ENCODE assay signal across 18 cellular contexts in genomic region chr5:67799732-67800234, GRCh38.
A peak's percentile ranks its signal among the peaks of the same experiment; 100 is the strongest.
DNase-seq lines count a peak whose midpoint lies in the region; ATAC-seq and TF ChIP-seq lines count a peak whose summit lies in the region.
"Had no signal": no experiment of that assay in that cellular context is flagged by ENCODE, and none has a peak within 500 bp of the region (broad histone marks: within the 10 kb centered on the region; RNA-seq: fewer than 3 reads in every experiment).

No MANE protein-coding gene starts in this region.

- intact Hi-C loops in mucosa of descending colon (cut with DNase I, micrococcal nuclease), result no loop called here
- intact Hi-C loops in transverse colon (cut with DNase I; ENCODE audit: low total_unique reads), result no loop called here

- TF ChIP-seq EP300 in transverse colon (IDR thresholded peaks at IDR 0.05; ENCODE audit: low read depth), result no peak

- TF ChIP-seq POLR2A in transverse colon (IDR thresholded peaks at IDR 0.05), result no peak

- H3K79me2 ChIP-seq in hepatocyte, result no peaks in the 10 kb centered on the region

- no peaks in the 10 kb centered on the region for H3K4me1 ChIP-seq in mucosa of descending colon (ENCODE audit: low read depth)
- peaks cover 0 to 4% (median 0%) of the 10 kb centered on the region in 4 donors for H3K4me1 ChIP-seq in transverse colon
- H3K4me1 ChIP-seq in hepatocyte (ENCODE audit: insufficient read depth), result no peaks in the 10 kb centered on the region

- peak; percentile 20 for DNase-seq in RPMI7951 (ENCODE audit: low read depth)
- peak; percentile 42 for DNase-seq in fibroblast of the conjunctiva (ENCODE audit: low read depth)
- DNase-seq in mucosa of descending colon, result no peak
- DNase-seq in transverse colon, result no peak
- no peak for DNase-seq in GM19238 (ENCODE audit: insufficient read length, low spot score)
- no peak for DNase-seq in hepatocyte (ENCODE audit: low spot score)
- DNase-seq: activated CD4-positive, alpha-beta T cell treated with anti-CD3 and anti-CD28 coated beads, Interleukin-2, amount 50 U/mL, for 48 hours; GOT3; NCI-H1694 treated with DMSO at 0.1 percent for 48 hours; NCI-H748 treated with DMSO at 0.1 percent for 48 hours; stimulated activated CD4-positive, alpha-beta T cell treated with anti-CD3 and anti-CD28 coated beads, Interleukin-1b, Interleukin-23, amount 100 ng/mL, for 48 hours; T1000 had no signal

- H3K4me3 ChIP-seq in mucosa of descending colon (no peak overlapping the region), transverse colon (no peak overlapping the region), hepatocyte (no peak overlapping the region)

- H3K27me3 ChIP-seq in transverse colon (no peaks in the 10 kb centered on the region), hepatocyte (no peaks in the 10 kb centered on the region)
- H3K27me3 ChIP-seq: neutrophil had no signal

- H3K27ac ChIP-seq in transverse colon (peak overlapping the region; percentile 35 to 70 (median 50)), hepatocyte (no peak overlapping the region)
- H3K27ac ChIP-seq: KMS-11, neutrophil had no signal

- ATAC-seq in mucosa of descending colon, result peak; percentile 25
- no peak for ATAC-seq in GM18873 (IDR thresholded peaks at IDR 0.05; ENCODE audit: low FRiP score, unreplicated experiment)
- ATAC-seq in HG02938 (IDR thresholded peaks at IDR 0.05; ENCODE audit: unreplicated experiment), result no peak
- ATAC-seq: activated T-helper 17 cell treated with anti-CD3 and anti-CD28 coated beads, Interleukin-2, amount 50 U/mL, for 72 hours; left colon had no signal

- H3K4me2 ChIP-seq in hepatocyte, result no peak overlapping the region
- H3K4me2 ChIP-seq: KMS-11 had no signal

- in situ Hi-C loops in transverse colon (cut with MboI; ENCODE audit: low pct_ligation_motif_present in 1 of 4, low pct_unique_long_range_greater_than_20kb in 1 of 4, low sequenced_read_pairs in 3 of 4), result no loop called here

- no peak overlapping the region for H2AFZ ChIP-seq in hepatocyte

- no peaks in the 10 kb centered on the region for H3K36me3 ChIP-seq in mucosa of descending colon (ENCODE audit: low read depth)
- no peaks in the 10 kb centered on the region for H3K36me3 ChIP-seq in transverse colon
- H3K36me3 ChIP-seq in hepatocyte (replicated peaks; ENCODE audit: insufficient read depth, low read depth), result no peaks in the 10 kb centered on the region
- H3K36me3 ChIP-seq: neutrophil had no signal

- 45 to 69% methylated on average over 2 to 5 of the region's 5 CpGs for WGBS in transverse colon (ENCODE audit: low coverage in 1 of 2), 2 donors
- 94% methylated on average over 5 of the region's 5 CpGs for WGBS in hepatocyte (ENCODE audit: low lambda C conversion rate, missing lambda C conversion rate)

- H3K9me3 ChIP-seq in mucosa of descending colon (no peaks in the 10 kb centered on the region), transverse colon (no peaks in the 10 kb centered on the region), hepatocyte (ENCODE audit: low read depth) (peaks cover 7% of the 10 kb centered on the region)
- H3K9me3 ChIP-seq: neutrophil had no signal

- no peaks in the 10 kb centered on the region for H3K9me2 ChIP-seq in hepatocyte (replicated peaks; ENCODE audit: insufficient read depth)

- TF ChIP-seq CTCF in mucosa of descending colon (IDR thresholded peaks at IDR 0.05) (no peak), transverse colon (IDR thresholded peaks at IDR 0.05) (no peak), hepatocyte (IDR thresholded peaks at IDR 0.05; ENCODE audit: poor library complexity) (no peak)

- H4K20me1 ChIP-seq in hepatocyte (ENCODE audit: insufficient read depth, poor library complexity, severe bottlenecking), result no peaks in the 10 kb centered on the region

Comparison
In these comparisons a context has a peak if more than half of its experiments do, and no peak if none do; other contexts are left out.
1. DNase-seq: peak in RPMI7951 (single experiment) and fibroblast of the conjunctiva (single experiment); none in mucosa of descending colon (0 of 3), transverse colon (single experiment), GM19238 (single experiment) and hepatocyte (single experiment).